Comparison of ENCODE assay signal across 21 cellular contexts in genomic region chr4:59637596-59637995, GRCh38.
A peak's percentile ranks its signal among the peaks of the same experiment; 100 is the strongest.
DNase-seq lines count a peak whose midpoint lies in the region; ATAC-seq and TF ChIP-seq lines count a peak whose summit lies in the region.
"Had no signal": no experiment of that assay in that cellular context is flagged by ENCODE, and none has a peak within 500 bp of the region (broad histone marks: within the 10 kb centered on the region; RNA-seq: fewer than 3 reads in every experiment).

No MANE protein-coding gene starts in this region.

- ATAC-seq in GM23338 (no peak), right cardiac atrium (no peak)
- no peak for ATAC-seq in activated T-cell treated with anti-CD3 and anti-CD28 coated beads, Interleukin-2, amount 50 U/mL, for 4 hours
- ATAC-seq: A549; CD8-positive, alpha-beta T cell; GM12878 had no signal

- H3K79me2 ChIP-seq in GM23338 (replicated peaks; ENCODE audit: insufficient read depth), result no peaks in the 10 kb centered on the region

- no peaks in the 10 kb centered on the region for H3K4me1 Mint-ChIP-seq in GM23338
- H3K4me1 Mint-ChIP-seq in activated T-cell treated with anti-CD3 and anti-CD28 coated beads, Interleukin-2, amount 50 U/mL, for 4 hours (ENCODE audit: low read depth), result no peaks in the 10 kb centered on the region
- H3K4me1 Mint-ChIP-seq: B cell had no signal

- TF ChIP-seq CTCF in GM23338 (conservative IDR thresholded peaks at IDR 0.05; ENCODE audit: low read depth in 2 of 2), result no peak

- no peaks in the 10 kb centered on the region for H3K27me3 Mint-ChIP-seq in GM23338 (ENCODE audit: insufficient read depth, low read depth, poor library complexity)
- H3K27me3 Mint-ChIP-seq in activated T-cell treated with anti-CD3 and anti-CD28 coated beads, Interleukin-2, amount 50 U/mL, for 4 hours (ENCODE audit: low read depth), result no peaks in the 10 kb centered on the region
- H3K27me3 Mint-ChIP-seq: B cell; CD4-positive, alpha-beta T cell had no signal

- H3K4me2 ChIP-seq in GM23338, result no peak overlapping the region
- H3K4me2 ChIP-seq: A549; BLaER1 treated with 17β-estradiol and CSF1 and Interleukin-3, amounts not matched to agents 10 nM and 100 nM had no signal

- no peaks in the 10 kb centered on the region for H3K36me3 ChIP-seq in GM23338 (ENCODE audit: insufficient read depth)
- H3K36me3 ChIP-seq: BLaER1 treated with 17β-estradiol and CSF1 and Interleukin-3, amounts not matched to agents 10 nM and 100 nM had no signal

- 72% methylated on average over 1 of the region's 1 CpG for WGBS in right cardiac atrium

- H3K9me3 Mint-ChIP-seq in GM23338, result peaks cover 6% of the 10 kb centered on the region; the same call in 2 of the 3 replicates
- peaks cover 30% of the 10 kb centered on the region for H3K9me3 Mint-ChIP-seq in activated T-cell treated with anti-CD3 and anti-CD28 coated beads, Interleukin-2, amount 50 U/mL, for 4 hours

- H3K9me3 ChIP-seq in right cardiac atrium (ENCODE audit: control insufficient read depth, low read length), result no peaks in the 10 kb centered on the region
- H3K9me3 ChIP-seq: A549 had no signal

- no peak overlapping the region for H3K27ac Mint-ChIP-seq in GM23338
- H3K27ac Mint-ChIP-seq: B cell; CD4-positive, alpha-beta T cell; CD8-positive, alpha-beta T cell had no signal

- no peak overlapping the region for H3K4me3 Mint-ChIP-seq in GM23338
- no peak overlapping the region for H3K4me3 Mint-ChIP-seq in activated T-cell treated with anti-CD3 and anti-CD28 coated beads, Interleukin-2, amount 50 U/mL, for 4 hours
- H3K4me3 Mint-ChIP-seq: B cell; CD4-positive, alpha-beta T cell; CD8-positive, alpha-beta T cell had no signal

- H3K9me2 ChIP-seq in GM23338 (ENCODE audit: insufficient read depth), result 0 out of 2 replicates have a peak, but pooled peaks cover 4% of the 10 kb centered on the region

- H4K20me1 ChIP-seq in GM23338 (replicated peaks; ENCODE audit: insufficient read depth), result no peaks in the 10 kb centered on the region
- H4K20me1 ChIP-seq: BLaER1 treated with 17β-estradiol and CSF1 and Interleukin-3, amounts not matched to agents 10 nM and 100 nM had no signal

- H3K4me1 ChIP-seq in GM23338 (ENCODE audit: insufficient read depth), result no peaks in the 10 kb centered on the region
- H3K4me1 ChIP-seq in right cardiac atrium (ENCODE audit: control insufficient read depth, insufficient read depth, low read length), result no peaks in the 10 kb centered on the region
- H3K4me1 ChIP-seq: A549; BLaER1 treated with 17β-estradiol and CSF1 and Interleukin-3, amounts not matched to agents 10 nM and 100 nM had no signal

- no peak overlapping the region for H3K4me3 ChIP-seq in GM23338
- no peak overlapping the region for H3K4me3 ChIP-seq in right cardiac atrium (ENCODE audit: low read length)
- H3K4me3 ChIP-seq: A549; BLaER1 treated with 17β-estradiol and CSF1 and Interleukin-3, amounts not matched to agents 10 nM and 100 nM; GM12878 had no signal

- no peaks in the 10 kb centered on the region for H3K36me3 Mint-ChIP-seq in GM23338 (ENCODE audit: low read depth)
- no peaks in the 10 kb centered on the region for H3K36me3 Mint-ChIP-seq in activated T-cell treated with anti-CD3 and anti-CD28 coated beads, Interleukin-2, amount 50 U/mL, for 4 hours (ENCODE audit: insufficient read depth)
- H3K36me3 Mint-ChIP-seq: CD8-positive, alpha-beta T cell had no signal

- no peak overlapping the region for H3K27ac ChIP-seq in GM23338 (ENCODE audit: low read depth)
- H3K27ac ChIP-seq in right cardiac atrium (ENCODE audit: low read length), result no peak overlapping the region
- H3K27ac ChIP-seq: A549; BLaER1 treated with 17β-estradiol and CSF1 and Interleukin-3, amounts not matched to agents 10 nM and 100 nM; C4-2B had no signal

- peak overlapping the region; percentile 8; the same call in 1 of the 2 replicates for H2AFZ ChIP-seq in GM23338

- H3K27me3 ChIP-seq in GM23338 (ENCODE audit: insufficient read depth) (no peaks in the 10 kb centered on the region), right cardiac atrium (ENCODE audit: control insufficient read depth, insufficient read depth) (no peaks in the 10 kb centered on the region)
- H3K27me3 ChIP-seq: BLaER1 treated with 17β-estradiol and CSF1 and Interleukin-3, amounts not matched to agents 10 nM and 100 nM had no signal

- DNase-seq in GM23338 (ENCODE audit: low spot score) (no peak), foreskin melanocyte (peak; percentile 62), right cardiac atrium (no peak), 8988T (no peak)
- DNase-seq in activated T-cell treated with anti-CD3 and anti-CD28 coated beads, Interleukin-2, amount 50 U/mL, for 4 hours, result no peak
- DNase-seq: AML-193; CD4-positive, alpha-beta T cell; CD8-positive, alpha-beta T cell; COR-L47; DMS 273 treated with DMSO at 0.1 percent for 48 hours; DMS153; DMS53; DMS79; DND-41; EL; GDM1 had no signal

- intact Hi-C loops in right cardiac atrium (cut with DNase I), result no loop called here

- H3F3A ChIP-seq in GM23338 (replicated peaks; ENCODE audit: low read depth), result no peaks in the 10 kb centered on the region

TF ChIP-seq in GM23338, 12 proteins besides CTCF, POLR2A, EP300 and RAD21 (continues in another document):
- TF ChIP-seq NANOG (IDR thresholded peaks at IDR 0.05; ENCODE audit: borderline replicate concordance) (no peak), STAT1 (IDR thresholded peaks at IDR 0.05; ENCODE audit: unreplicated experiment) (no peak), ZNF114 (CRISPR knock-in tag; IDR thresholded peaks at IDR 0.05) (no peak), ZNF331 (CRISPR knock-in tag; IDR thresholded peaks at IDR 0.05; ENCODE audit: low read depth) (no peak), ETS1 (IDR thresholded peaks at IDR 0.05) (no peak), ZNF462 (CRISPR knock-in tag; IDR thresholded peaks at IDR 0.05) (no peak), CREB1 (CRISPR knock-in tag; IDR thresholded peaks at IDR 0.05; ENCODE audit: low read depth) (no peak), POLR2AphosphoS5 (IDR thresholded peaks at IDR 0.05; ENCODE audit: low read depth) (no peak)
